8 cellular contexts compared by ENCODE assay signal in genomic region chr2:25340340-25340886, GRCh38. TPM values are rescaled to one million over a fixed set of nuclear protein-coding genes. Genes with fewer than 3 reads are reported as not detected.
A peak's percentile ranks its signal among the peaks of the same experiment; 100 is the strongest.
DNase-seq lines count a peak whose midpoint lies in the region; ATAC-seq and TF ChIP-seq lines count a peak whose summit lies in the region.

No MANE protein-coding gene starts in this region.

- H3K9me2 ChIP-seq in HCT116 (ENCODE audit: insufficient read depth) = no peaks in the 10 kb centered on the region

- H3K79me2 ChIP-seq in HCT116 (ENCODE audit: insufficient read depth, low read length) = 0 out of 2 replicates have a peak, but pooled peaks cover 5% of the 10 kb centered on the region
- no peaks in the 10 kb centered on the region for H3K79me2 ChIP-seq in trophoblast cell (ENCODE audit: control insufficient read depth, insufficient read depth, low read length, poor library complexity)

- no peak overlapping the region for H4K91ac ChIP-seq in trophoblast cell (ENCODE audit: low read depth, low read length)

- POLR2A ChIA-PET in HCT116 (lab: Charles Lee) = no interaction called here
- POLR2A ChIA-PET in activated CD4-positive, alpha-beta memory T cell treated with anti-CD3 and anti-CD28 coated beads, Interleukin-2, amount 10 ng/mL, durations not matched to agents 7 days and 5 days (lab: Charles Lee) = interaction anchor here (1.0 to 2.3 kb wide), 3 partner anchors 10 to 26 kb away, joined by 3 to 10 read pairs (median 6); no protein-coding TSS in a partner anchor

- H3K4ac ChIP-seq in trophoblast cell (ENCODE audit: low read depth, low read length) = no peak overlapping the region

- H3K36me3 Mint-ChIP-seq in activated CD4-positive, alpha-beta memory T cell treated with anti-CD3 and anti-CD28 coated beads, Interleukin-2, amount 10 ng/mL, durations not matched to agents 7 days and 5 days (ENCODE audit: low read depth) = no peaks in the 10 kb centered on the region

- no peak for TF ChIP-seq CTCF in AG09309 (IDR thresholded peaks at IDR 0.05; ENCODE audit: control insufficient read depth, insufficient read depth, low read depth, low read length, missing control alignments)
- no peak for TF ChIP-seq CTCF in HCT116 (IDR thresholded peaks at IDR 0.05 in 2 of 3, conservative IDR thresholded peaks at IDR 0.05 in 1 of 3; ENCODE audit: borderline replicate concordance in 1 of 3, insufficient read depth in 1 of 3, low read depth in 2 of 3, low read length in 2 of 3)
- no peak for TF ChIP-seq CTCF in fibroblast of mammary gland (conservative IDR thresholded peaks at IDR 0.05; ENCODE audit: control insufficient read depth, insufficient read depth, low read depth, low read length)
- no peak for TF ChIP-seq CTCF in omental fat pad (IDR thresholded peaks at IDR 0.05)

- H3K4me3 Mint-ChIP-seq in activated CD4-positive, alpha-beta memory T cell treated with anti-CD3 and anti-CD28 coated beads, Interleukin-2, amount 10 ng/mL, durations not matched to agents 7 days and 5 days = peak overlapping the region; percentile 62

- no peaks in the 10 kb centered on the region for H3K9me3 Mint-ChIP-seq in activated CD4-positive, alpha-beta memory T cell treated with anti-CD3 and anti-CD28 coated beads, Interleukin-2, amount 10 ng/mL, durations not matched to agents 7 days and 5 days

- no peaks in the 10 kb centered on the region for H3K79me1 ChIP-seq in trophoblast cell (ENCODE audit: low read length)

- H4K12ac ChIP-seq in trophoblast cell (ENCODE audit: low read depth, low read length) = no peak overlapping the region

- peaks cover 31% of the 10 kb centered on the region for H3K4me1 Mint-ChIP-seq in activated CD4-positive, alpha-beta memory T cell treated with anti-CD3 and anti-CD28 coated beads, Interleukin-2, amount 10 ng/mL, durations not matched to agents 7 days and 5 days

- TF ChIP-seq RAD21 in HCT116 (IDR thresholded peaks at IDR 0.05; ENCODE audit: low read depth) = no peak

- no peak overlapping the region for H2BK5ac ChIP-seq in trophoblast cell (ENCODE audit: low read depth, low read length, poor library complexity)

- no peaks in the 10 kb centered on the region for H3K27me3 Mint-ChIP-seq in activated CD4-positive, alpha-beta memory T cell treated with anti-CD3 and anti-CD28 coated beads, Interleukin-2, amount 10 ng/mL, durations not matched to agents 7 days and 5 days

- no CpG with 5 or more reads among the region's 59 CpGs for WGBS in trophoblast cell (ENCODE audit: extremely low coverage, insufficient coverage, insufficient read length)

- DNase-seq in AG09309 (ENCODE audit: low read depth) (no peak), HCT116 (ENCODE audit: low read depth, low spot score) (no peak), fibroblast of mammary gland (ENCODE audit: low read depth) (no peak), trophoblast cell (no peak), omental fat pad (ENCODE audit: low spot score) (no peak), NCI-H1930 (lab: John Stamatoyannopoulos, UW) (no peak)
- DNase-seq in activated CD4-positive, alpha-beta memory T cell treated with anti-CD3 and anti-CD28 coated beads, Interleukin-2, amount 10 ng/mL, durations not matched to agents 7 days and 5 days = no peak

- H3K9me3 ChIP-seq in HCT116 (ENCODE audit: control insufficient read depth in 1 of 2, insufficient read depth in 1 of 2, low read depth in 1 of 2, low read length in 2 of 2) (no peaks in the 10 kb centered on the region), trophoblast cell (ENCODE audit: insufficient read depth, low read depth, low read length) (no peaks in the 10 kb centered on the region)

- peaks cover 0 to 13% of the 10 kb centered on the region in 2 experiments; a peak in 2 of 4 replicates for H3K4me1 ChIP-seq in HCT116 (ENCODE audit: control insufficient read depth in 1 of 2, insufficient read depth in 2 of 2, low read length in 2 of 2)
- H3K4me1 ChIP-seq in trophoblast cell (ENCODE audit: control insufficient read depth in 1 of 2, insufficient read depth in 2 of 2, low read length in 2 of 2) = peaks cover 2 to 6% of the 10 kb centered on the region in 2 experiments

- H3K14ac ChIP-seq in trophoblast cell (ENCODE audit: low read length) = no peak overlapping the region

- H3K36me3 ChIP-seq in HCT116 (ENCODE audit: control insufficient read depth in 1 of 2, insufficient read depth in 2 of 2, low read length in 2 of 2) (no peaks in the 10 kb centered on the region), trophoblast cell (ENCODE audit: control insufficient read depth in 1 of 2, insufficient read depth in 2 of 2, low read length in 2 of 2) (no peaks in the 10 kb centered on the region)

- no peak overlapping the region for H3K18ac ChIP-seq in trophoblast cell (ENCODE audit: low read length)

- intact Hi-C loops in HCT116 (cut with micrococcal nuclease) = no loop called here

- H4K8ac ChIP-seq in trophoblast cell (ENCODE audit: low read depth, low read length) = no peak overlapping the region

- H3K9ac ChIP-seq in HCT116 (ENCODE audit: low read length) = peak overlapping the region; percentile 44
- no peak overlapping the region for H3K9ac ChIP-seq in trophoblast cell (ENCODE audit: low read length)

- no peak overlapping the region for H3K23ac ChIP-seq in trophoblast cell (ENCODE audit: low read length)

- peak overlapping the region; percentile 75 for H3K4me2 ChIP-seq in HCT116 (ENCODE audit: low read length)
- peak overlapping the region; percentile 75 for H3K4me2 ChIP-seq in trophoblast cell (ENCODE audit: low read length)

- H3K4me3 ChIP-seq in AG09309 (ENCODE audit: control insufficient read depth, low read depth, low read length) = peak overlapping the region; percentile 56
- peak overlapping the region; percentile 45 to 55 for H3K4me3 ChIP-seq in HCT116 (replicated peaks in 1 of 2; ENCODE audit: low read depth in 1 of 2, low read length in 2 of 2)
- peak overlapping the region; percentile 42 for H3K4me3 ChIP-seq in fibroblast of mammary gland (ENCODE audit: control insufficient read depth, low read depth, low read length)
- H3K4me3 ChIP-seq in trophoblast cell (ENCODE audit: low read depth, low read length) = peak overlapping the region; percentile 66

- no peak overlapping the region for H2BK12ac ChIP-seq in trophoblast cell (ENCODE audit: low read length)

- H2AFZ ChIP-seq in HCT116 (ENCODE audit: low read depth, low read length, poor library complexity, severe bottlenecking) (no peak overlapping the region), trophoblast cell (ENCODE audit: insufficient read depth, low read length, poor library complexity) (no peak overlapping the region)

- H3K27ac Mint-ChIP-seq in activated CD4-positive, alpha-beta memory T cell treated with anti-CD3 and anti-CD28 coated beads, Interleukin-2, amount 10 ng/mL, durations not matched to agents 7 days and 5 days = no peak overlapping the region

- RAD21 ChIA-PET in HCT116 (lab: Charles Lee; ENCODE audit: low non-redundant PET in 1 of 2, low total read pairs in 2 of 2, uncharacterized antibody in 2 of 2, unreplicated experiment in 2 of 2) = no interaction called here

- no peak for TF ChIP-seq POLR2A in HCT116 (IDR thresholded peaks at IDR 0.05; ENCODE audit: borderline replicate concordance, extremely low read depth, insufficient read depth, insufficient read length)

- no peak overlapping the region for H2BK120ac ChIP-seq in trophoblast cell (ENCODE audit: insufficient read depth, low read length, poor library complexity)

- ATAC-seq in HCT116 = no peak
- ATAC-seq in omental fat pad (ENCODE audit: low FRiP score) = no peak
- ATAC-seq in GM21786 (IDR thresholded peaks at IDR 0.05; ENCODE audit: unreplicated experiment) = no peak

- BruUV-seq in HCT116 (replicated peaks; lab: Mats Ljungman, UMichigan) = no TSS peak

- no peak overlapping the region for H2AK5ac ChIP-seq in trophoblast cell (ENCODE audit: low read length)

- H4K20me1 ChIP-seq in HCT116 (ENCODE audit: insufficient read depth) = no peaks in the 10 kb centered on the region

- H3K27ac ChIP-seq in HCT116 (ENCODE audit: low read depth, low read length) (peak overlapping the region; percentile 35; the same call in 1 of the 2 replicates), trophoblast cell (ENCODE audit: low read depth, low read length) (no peak overlapping the region)

- H3K27me3 ChIP-seq in HCT116 (ENCODE audit: insufficient read depth, low read length) (no peaks in the 10 kb centered on the region), trophoblast cell (ENCODE audit: insufficient read depth, low read length) (no peaks in the 10 kb centered on the region)

- CTCF ChIA-PET in HCT116 (lab: Charles Lee) = no interaction called here
- CTCF ChIA-PET in activated CD4-positive, alpha-beta memory T cell treated with anti-CD3 and anti-CD28 coated beads, Interleukin-2, amount 10 ng/mL, durations not matched to agents 7 days and 5 days (lab: Charles Lee) = no interaction called here

TF ChIP-seq in HCT116, 20 proteins besides CTCF, POLR2A, EP300 and RAD21 (continues in another document):
- TF ChIP-seq REST (IDR thresholded peaks at IDR 0.05; ENCODE audit: low read depth) (no peak), FOSL1 (IDR thresholded peaks at IDR 0.05; ENCODE audit: low read depth) (no peak)

RNA-seq across cellular contexts. Expression of gene DNMT3A, which starts 1.3 kb away (rescaled TPM):
- total RNA-seq in HCT116 (2021; ENCODE audit: unreplicated experiment) = 14.3 TPM
- 7.3 and 7.6 TPM in 2 replicates for polyA plus RNA-seq in HCT116 (2012)
- total RNA-seq in activated CD4-positive, alpha-beta memory T cell treated with anti-CD3 and anti-CD28 coated beads, Interleukin-2, amount 10 ng/mL, durations not matched to agents 7 days and 5 days = 10 to 100 TPM; 43.2 to 45.5 TPM
- 23.3 and 25.8 TPM in 2 replicates for polyA plus RNA-seq in trophoblast cell (2013)
- total RNA-seq in omental fat pad = 10 to 100 TPM in 1 of 4 donors, 1 to 10 TPM in 3; 8.0 to 18.0 (median 9.3) TPM
